In genomic region chr16:2237552-2238395, GRCh38 we compare ENCODE assay signal across 15 cellular contexts. TPM values are rescaled to one million over a fixed set of nuclear protein-coding genes. Genes with fewer than 3 reads are reported as not detected.
DNase-seq lines count a peak whose midpoint lies in the region; ATAC-seq and TF ChIP-seq lines count a peak whose summit lies in the region.
"Had no signal": no experiment of that assay in that cellular context is flagged by ENCODE, and none has a peak within 500 bp of the region (broad histone marks: within the 10 kb centered on the region; RNA-seq: fewer than 3 reads in every experiment).

No MANE protein-coding gene starts in this region.

- peak overlapping the region; percentile 53 for H3K4ac ChIP-seq in neuronal stem cell (ENCODE audit: low read length)

- H3K36me3 ChIP-seq in Panc1 (ENCODE audit: control insufficient read depth, insufficient read depth, low read length) = no peaks in the 10 kb centered on the region
- H3K36me3 ChIP-seq in neuronal stem cell (replicated peaks in 1 of 2; ENCODE audit: control insufficient read depth in 2 of 2, insufficient read depth in 2 of 2, low read length in 2 of 2) = peaks cover 27 to 72% of the 10 kb centered on the region in 2 donors

- peak overlapping the region; percentile 84 for H2AK5ac ChIP-seq in neuronal stem cell (ENCODE audit: low read depth, low read length)

- peak overlapping the region; percentile 53 for H2BK5ac ChIP-seq in neuronal stem cell (ENCODE audit: low read length)

- peaks cover 10% of the 10 kb centered on the region for H3K79me1 ChIP-seq in neuronal stem cell (ENCODE audit: low read depth, low read length)

- no peaks in the 10 kb centered on the region for H3K9me3 Mint-ChIP-seq in T-cell
- H3K9me3 Mint-ChIP-seq: CD8-positive, alpha-beta T cell; natural killer cell treated with Interleukin-12 subunit alpha and Interleukin-12 subunit beta and Interleukin-15 and Interleukin-18, amount 100 ng/mL, for 72 hours had no signal

- peak overlapping the region; percentile 89 for H3K14ac ChIP-seq in neuronal stem cell (ENCODE audit: low read length)

- peak overlapping the region; percentile 77 for H3K9ac ChIP-seq in neuronal stem cell (ENCODE audit: low read depth, low read length, poor library complexity)

- peak overlapping the region; percentile 41 for H2BK12ac ChIP-seq in neuronal stem cell (ENCODE audit: low read length)

- peak overlapping the region; percentile 48 for H4K8ac ChIP-seq in neuronal stem cell (ENCODE audit: low read depth, low read length)

- DNase-seq in DMS 273 (lab: John Stamatoyannopoulos, UW; ENCODE audit: unreplicated experiment) = peak; percentile 57
- DNase-seq in DMS 273 treated with DMSO at 0.1 percent for 48 hours (lab: John Stamatoyannopoulos, UW) = no peak
- DNase-seq in Panc1 (ENCODE audit: low read depth, low spot score) = no peak
- DNase-seq in right cardiac atrium = peak in 1 of 3 donors; percentile 69
- no peak for DNase-seq in neuronal stem cell (ENCODE audit: low spot score)
- no peak for DNase-seq in GM03348 (ENCODE audit: low spot score)
- no peak for DNase-seq in T-cell
- DNase-seq in NCI-H1694 treated with DMSO at 0.1 percent for 48 hours (lab: John Stamatoyannopoulos, UW) = no peak
- DNase-seq: activated CD4-positive, alpha-beta T cell treated with anti-CD3 and anti-CD28 coated beads, Interleukin-2, amount 50 U/mL, for 1 hour; CD8-positive, alpha-beta T cell; foreskin melanocyte; GF-D8; kidney glomerular epithelial cell; NCI-H2107 had no signal

- in situ Hi-C loops in Panc1 (cut with HindIII; ENCODE audit: low pct_unique_long_range_greater_than_20kb, low sequenced_read_pairs) = no loop called here

- no TSS peak for BruUV-seq in Panc1 (replicated peaks; lab: Mats Ljungman, UMichigan)

- TF ChIP-seq CTCF in Panc1 (IDR thresholded peaks at IDR 0.05) = no peak

- H3K27me3 Mint-ChIP-seq in T-cell = peaks cover 0 to 4% of the 10 kb centered on the region in 2 donors

- no peak overlapping the region for H2BK120ac ChIP-seq in neuronal stem cell (ENCODE audit: low read depth, low read length)

- no peak overlapping the region for H2BK15ac ChIP-seq in neuronal stem cell (ENCODE audit: low read length)

- H3K4me3 Mint-ChIP-seq in T-cell = no peak overlapping the region
- H3K4me3 Mint-ChIP-seq: CD8-positive, alpha-beta T cell; natural killer cell treated with Interleukin-12 subunit alpha and Interleukin-12 subunit beta and Interleukin-15 and Interleukin-18, amount 100 ng/mL, for 72 hours had no signal

- H4K91ac ChIP-seq in neuronal stem cell (ENCODE audit: low read depth, low read length, poor library complexity) = no peak overlapping the region

- peak overlapping the region; percentile 85 for H3K18ac ChIP-seq in neuronal stem cell (ENCODE audit: low read length)

- POLR2A ChIA-PET in Panc1 (lab: Charles Lee) (interaction anchor here (1.0 kb wide), 1 partner anchor 14 kb away, joined by 5 read pairs; the partner anchor contains the start of gene ECI1), T-cell (lab: Charles Lee) (no interaction called here)

- H3K4me1 ChIP-seq in Panc1 (ENCODE audit: control insufficient read depth, insufficient read depth, low read length) = peaks cover 8% of the 10 kb centered on the region
- H3K4me1 ChIP-seq in right cardiac atrium (ENCODE audit: control insufficient read depth, insufficient read depth, low read length) = peaks cover 3% of the 10 kb centered on the region
- peaks cover 0 to 16% of the 10 kb centered on the region in 2 donors for H3K4me1 ChIP-seq in neuronal stem cell (ENCODE audit: control insufficient read depth in 2 of 2, insufficient read depth in 1 of 2, low read depth in 1 of 2, low read length in 2 of 2)

- H3K4me3 ChIP-seq in Panc1 (ENCODE audit: low read depth in 2 of 2, low read length in 2 of 2) = no peak overlapping the region
- no peak overlapping the region for H3K4me3 ChIP-seq in right cardiac atrium (ENCODE audit: low read length)
- no peak overlapping the region for H3K4me3 ChIP-seq in neuronal stem cell (ENCODE audit: low read length in 2 of 2)

- no peaks in the 10 kb centered on the region for H3K27me3 ChIP-seq in Panc1 (ENCODE audit: control insufficient read depth, insufficient read depth, low read length)
- H3K27me3 ChIP-seq in right cardiac atrium (ENCODE audit: control insufficient read depth, insufficient read depth) = no peaks in the 10 kb centered on the region
- H3K27me3 ChIP-seq in neuronal stem cell (ENCODE audit: control insufficient read depth in 3 of 3, insufficient read depth in 3 of 3, low read depth in 1 of 3, low read length in 3 of 3) = peaks cover 0 to 22% (median 7%) of the 10 kb centered on the region in 3 experiments

- H3K27ac ChIP-seq in Panc1 (ENCODE audit: low read length) = no peak overlapping the region
- no peak overlapping the region for H3K27ac ChIP-seq in right cardiac atrium (ENCODE audit: low read length)
- no peak overlapping the region for H3K27ac ChIP-seq in neuronal stem cell (replicated peaks; ENCODE audit: low read length)

- H3K23ac ChIP-seq in neuronal stem cell (ENCODE audit: low read depth, low read length, poor library complexity) = peak overlapping the region; percentile 93

- H2AFZ ChIP-seq in neuronal stem cell (ENCODE audit: low read length) = no peak overlapping the region

- 18% methylated on average over 66 of the region's 66 CpGs for WGBS in right cardiac atrium
- WGBS in neuronal stem cell (ENCODE audit: extremely low coverage in 2 of 2, insufficient read length in 2 of 2, insufficient replicate concordance in 1 of 2), 2 donors = no CpG with 5 or more reads among the region's 66 CpGs

- H3K4me1 Mint-ChIP-seq in T-cell = peaks cover 0 to 2% (median 1%) of the 10 kb centered on the region in 3 donors

- CTCF ChIA-PET in Panc1 (lab: Charles Lee) = interaction anchor here (0.5 to 0.9 kb wide), 3 partner anchors 13 to 215 kb away, joined by 3 to 11 read pairs (median 3); no protein-coding TSS in a partner anchor
- CTCF ChIA-PET in T-cell (lab: Charles Lee) = interaction anchor here in 1 of 2 donors (0.6 kb wide), 1 partner anchor 14 kb away, joined by 3 read pairs; the partner anchor contains the start of gene ECI1

- no peak overlapping the region for H3K27ac Mint-ChIP-seq in T-cell
- H3K27ac Mint-ChIP-seq: CD8-positive, alpha-beta T cell; natural killer cell treated with Interleukin-12 subunit alpha and Interleukin-12 subunit beta and Interleukin-15 and Interleukin-18, amount 100 ng/mL, for 72 hours had no signal

- intact Hi-C loops in Panc1 (cut with micrococcal nuclease; ENCODE audit: unreplicated experiment) = no loop called here
- intact Hi-C loops in right cardiac atrium (cut with DNase I) = no loop called here

- H3K9me3 ChIP-seq in Panc1 (ENCODE audit: control insufficient read depth, insufficient read depth, low read depth, low read length) (no peaks in the 10 kb centered on the region), right cardiac atrium (ENCODE audit: control insufficient read depth, low read length) (no peaks in the 10 kb centered on the region), neuronal stem cell (replicated peaks in 1 of 2; ENCODE audit: control insufficient read depth in 2 of 2, insufficient read depth in 1 of 2, low read depth in 1 of 2, low read length in 2 of 2) (peaks cover 0 to 1% of the 10 kb centered on the region in 2 donors)

- H3K4me2 ChIP-seq in neuronal stem cell (ENCODE audit: insufficient read depth, low read length, poor library complexity, severe bottlenecking) = peak overlapping the region; percentile 77

- ATAC-seq in Panc1 (peak; percentile 3; the same call in 1 of the 2 replicates), right cardiac atrium (peak; percentile 13 to 22), T-cell (replicated peaks in 1 of 4) (no peak)
- ATAC-seq: CD8-positive, alpha-beta T cell; natural killer cell treated with Interleukin-12 subunit alpha and Interleukin-12 subunit beta and Interleukin-15 and Interleukin-18, amount 100 ng/mL, for 72 hours had no signal

- peaks cover 16% of the 10 kb centered on the region for H3K36me3 Mint-ChIP-seq in T-cell
- H3K36me3 Mint-ChIP-seq: natural killer cell treated with Interleukin-12 subunit alpha and Interleukin-12 subunit beta and Interleukin-15 and Interleukin-18, amount 100 ng/mL, for 72 hours had no signal

RNA-seq across cellular contexts. Expression of gene DNASE1L2, which starts 1.5 kb away (rescaled TPM):
- 4.4 TPM for total RNA-seq in Panc1 (2021; ENCODE audit: unreplicated experiment)
- polyA plus RNA-seq in Panc1 (2012; ENCODE audit: insufficient read length) = 4.3 TPM
- total RNA-seq in right cardiac atrium = under 1 TPM; 0.17 to 0.43 (median 0.33) TPM
- 0.48 TPM for polyA plus RNA-seq in right cardiac atrium
- 0.26 TPM for polyA plus RNA-seq in neuronal stem cell (2013, experiment 1 of 2)
- 0.30 TPM for polyA plus RNA-seq in neuronal stem cell (2013, experiment 2 of 2)
- 1 to 10 TPM in 3 of 5 donors, under 1 TPM in 2; 0.63 to 3.3 (median 1.9) TPM for total RNA-seq in T-cell

RNA-seq across cellular contexts. Expression of gene ECI1, which starts 13.6 kb away (rescaled TPM):
- 117 TPM for total RNA-seq in Panc1 (2021; ENCODE audit: unreplicated experiment)
- polyA plus RNA-seq in Panc1 (2012; ENCODE audit: insufficient read length) = 178 TPM
- 100 to 1,000 TPM; 110 to 145 (median 121) TPM for total RNA-seq in right cardiac atrium
- 166 TPM for polyA plus RNA-seq in right cardiac atrium
- 58.4 TPM for polyA plus RNA-seq in neuronal stem cell (2013, experiment 1 of 2)
- 57.0 TPM for polyA plus RNA-seq in neuronal stem cell (2013, experiment 2 of 2)
- 10 to 100 TPM; 17.0 to 40.1 (median 37.7) TPM for total RNA-seq in T-cell

RNA-seq across cellular contexts. Expression of gene E4F1, which starts 14.4 kb away (rescaled TPM):
- total RNA-seq in Panc1 (2021; ENCODE audit: unreplicated experiment) (50.8 TPM), right cardiac atrium (10 to 100 TPM; 11.8 to 16.1 (median 14.2) TPM), T-cell (10 to 100 TPM; 32.8 to 52.0 (median 47.0) TPM)
- polyA plus RNA-seq in Panc1 (2012; ENCODE audit: insufficient read length) = 71.0 TPM
- 13.7 TPM for polyA plus RNA-seq in right cardiac atrium
- 10.6 TPM for polyA plus RNA-seq in neuronal stem cell (2013, experiment 1 of 2)
- 9.7 TPM for polyA plus RNA-seq in neuronal stem cell (2013, experiment 2 of 2)

RNA-seq across cellular contexts. Expression of gene PGP, which starts 23.1 kb away (rescaled TPM):
- total RNA-seq in Panc1 (2021; ENCODE audit: unreplicated experiment) (48.7 TPM), right cardiac atrium (10 to 100 TPM; 20.2 to 24.8 (median 21.5) TPM), T-cell (10 to 100 TPM; 12.7 to 23.1 (median 20.4) TPM)
- 51.6 TPM for polyA plus RNA-seq in Panc1 (2012; ENCODE audit: insufficient read length)
- polyA plus RNA-seq in right cardiac atrium = 19.3 TPM
- 32.8 TPM for polyA plus RNA-seq in neuronal stem cell (2013, experiment 1 of 2)
- polyA plus RNA-seq in neuronal stem cell (2013, experiment 2 of 2) = 31.7 TPM

RNA-seq across cellular contexts. Expression of gene BRICD5, which starts 27.1 kb away (rescaled TPM):
- total RNA-seq in Panc1 (2021; ENCODE audit: unreplicated experiment) (8.7 TPM), right cardiac atrium (10 to 100 TPM in 1 of 4 donors, 1 to 10 TPM in 3; 6.8 to 11.0 (median 7.9) TPM), T-cell (10 to 100 TPM in 3 of 5 donors, 1 to 10 TPM in 2; 6.7 to 27.7 (median 20.4) TPM)
- polyA plus RNA-seq in Panc1 (2012; ENCODE audit: insufficient read length) = 5.1 TPM
- polyA plus RNA-seq in right cardiac atrium = 3.4 TPM
- polyA plus RNA-seq in neuronal stem cell (2013, experiment 1 of 2) = 9.0 TPM
- polyA plus RNA-seq in neuronal stem cell (2013, experiment 2 of 2) = 9.1 TPM

Comparison
In these comparisons a context has a peak if more than half of its experiments do, and no peak if none do; other contexts are left out.
1. ATAC-seq: peak in Panc1 (single experiment) and right cardiac atrium (2 of 2); none in T-cell (0 of 4).